ENCODE assay signal across 6 cellular contexts in the genomic region with DNA sequence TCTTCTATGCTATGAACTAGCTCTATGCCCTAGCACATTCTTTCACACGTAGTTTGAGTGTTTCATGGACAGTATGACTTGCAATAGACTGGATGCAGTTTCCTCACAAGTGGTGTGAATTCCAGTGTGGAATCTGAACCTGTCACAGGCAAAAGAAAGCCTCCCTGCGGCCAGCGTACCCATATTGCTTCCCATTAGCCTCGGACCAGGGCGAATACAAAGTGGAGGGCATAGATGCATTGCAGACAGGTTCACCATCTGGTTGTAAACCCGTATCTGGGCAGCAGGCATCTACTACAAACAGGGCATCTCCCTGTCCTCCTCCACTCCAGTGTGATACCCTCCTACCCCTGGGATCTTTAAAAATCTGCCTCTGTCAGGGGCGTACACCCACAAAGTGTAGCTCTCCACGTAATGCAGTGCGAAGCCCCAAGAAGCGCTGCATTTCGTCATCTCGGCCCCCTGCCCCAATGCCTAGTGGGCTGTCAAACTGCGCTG. TPM values are rescaled to one million over a fixed set of nuclear protein-coding genes. Genes with fewer than 3 reads are reported as not detected.
DNase-seq lines count a peak whose midpoint lies in the region; ATAC-seq and TF ChIP-seq lines count a peak whose summit lies in the region.

No MANE protein-coding gene starts in this region.

- no peaks in the 10 kb centered on the region for H3K9me3 ChIP-seq in Peyer's patch

- H3K4me3 ChIP-seq in AG09309 (ENCODE audit: control insufficient read depth, low read depth, low read length) (peak overlapping the region; percentile 92), Peyer's patch (peak overlapping the region; percentile 73 to 90 (median 80))

- peak overlapping the region; percentile 98 to 100 (median 99) for H3K27ac ChIP-seq in Peyer's patch
- peak overlapping the region; percentile 100 for H3K27ac ChIP-seq in layer of hippocampus (ENCODE audit: low read depth, low read length)

- H3K4me1 ChIP-seq in Peyer's patch, result peaks cover 3 to 26% (median 19%) of the 10 kb centered on the region in 4 donors

- no peak for ATAC-seq in HG03565 (IDR thresholded peaks at IDR 0.05; ENCODE audit: unreplicated experiment)

- H3K36me3 ChIP-seq in Peyer's patch, result peaks cover 0 to 11% (median 0%) of the 10 kb centered on the region in 3 donors

- TF ChIP-seq CTCF in AG09309 (IDR thresholded peaks at IDR 0.05; ENCODE audit: control insufficient read depth, insufficient read depth, low read depth, low read length, missing control alignments) (no peak), Peyer's patch (IDR thresholded peaks at IDR 0.05) (no peak)

- DNase-seq in AG09309 (ENCODE audit: low read depth), result no peak
- no peak for DNase-seq in Peyer's patch
- no peak for DNase-seq in NCI-H1105 treated with DMSO at 0.1 percent for 48 hours (lab: John Stamatoyannopoulos, UW)
- DNase-seq in AG08395 (ENCODE audit: low spot score), result no peak

- TF ChIP-seq POLR2A in Peyer's patch (IDR thresholded peaks at IDR 0.05), result no peak

- H3K27me3 ChIP-seq in Peyer's patch, result no peaks in the 10 kb centered on the region
- H3K27me3 ChIP-seq in layer of hippocampus (ENCODE audit: control insufficient read depth, insufficient read depth, low read length), result no peaks in the 10 kb centered on the region

RNA-seq across cellular contexts. Expression of a gene that starts 1.4 kb away (rescaled TPM):
- 10 to 100 TPM; 40.5 to 72.8 (median 67.2) TPM for total RNA-seq in Peyer's patch

RNA-seq across cellular contexts. Expression of a gene that starts 12.8 kb away (rescaled TPM):
- 10 to 100 TPM; 13.2 to 85.4 (median 49.3) TPM for total RNA-seq in Peyer's patch

RNA-seq across cellular contexts. Expression of a gene that starts 25.3 kb away (rescaled TPM):
- total RNA-seq in Peyer's patch, result 10 to 100 TPM; 31.4 to 44.1 (median 41.0) TPM

RNA-seq across cellular contexts. Expression of a gene that starts 34.2 kb away (rescaled TPM):
- 1 to 10 TPM in 2 of 4 donors, not detected in 2; 1.1 TPM for total RNA-seq in Peyer's patch

RNA-seq across cellular contexts. Expression of a gene that starts 34.7 kb away (rescaled TPM):
- total RNA-seq in Peyer's patch, result 10 to 100 TPM in 2 of 4 donors, 1 to 10 TPM in 2; 8.6 to 42.1 (median 10.2) TPM
